In the genomic region with DNA sequence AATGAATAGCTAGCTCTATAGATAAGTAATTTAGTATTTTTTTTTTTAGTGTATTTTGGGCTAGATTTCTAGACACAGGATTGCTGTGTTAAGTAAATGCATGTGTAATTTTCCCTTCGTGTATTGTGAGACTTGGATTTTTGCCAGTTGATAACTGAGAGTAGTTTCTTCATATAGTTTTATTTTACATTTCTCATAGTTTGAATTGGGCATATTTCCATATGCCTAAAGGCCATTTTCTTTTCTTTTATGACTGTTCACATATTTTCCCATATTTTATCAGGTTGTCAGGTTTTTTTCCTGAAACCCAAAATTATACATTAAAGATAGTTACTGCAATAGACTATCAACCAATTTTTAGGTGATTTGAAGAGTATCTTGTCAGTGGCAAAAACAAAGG, we compare ENCODE assay signal across 29 cellular contexts.
"Had no signal": no experiment of that assay in that cellular context is flagged by ENCODE, and none has a peak within 500 bp of the region (broad histone marks: within the 10 kb centered on the region; RNA-seq: fewer than 3 reads in every experiment).

No MANE protein-coding gene starts in this region.

- H3K4me1 Mint-ChIP-seq: nephron; neural progenitor cell; stimulated activated naive CD8-positive, alpha-beta T cell treated with anti-CD3 and anti-CD28 coated beads, Interleukin-15, amount 100 ng/mL, for 72 hours had no signal

- H3K9me3 Mint-ChIP-seq: effector memory CD8-positive, alpha-beta T cell; naive thymus-derived CD4-positive, alpha-beta T cell; nephron; neural progenitor cell; stimulated activated naive CD8-positive, alpha-beta T cell treated with anti-CD3 and anti-CD28 coated beads, Interleukin-15, amount 100 ng/mL, for 72 hours had no signal

- H2AFZ ChIP-seq: neural progenitor cell had no signal

- FAIRE-seq: endometrium, islet of Langerhans had no signal

- H3K4me3 ChIP-seq: esophagus squamous epithelium, heart right ventricle, left lung, neural progenitor cell, prostate gland, right atrium auricular region, smooth muscle cell, suprapubic skin, transverse colon, upper lobe of right lung, uterus had no signal

- H3K4me3 Mint-ChIP-seq: effector memory CD8-positive, alpha-beta T cell; naive thymus-derived CD4-positive, alpha-beta T cell; nephron; neural progenitor cell; stimulated activated naive CD8-positive, alpha-beta T cell treated with anti-CD3 and anti-CD28 coated beads, Interleukin-15, amount 100 ng/mL, for 72 hours had no signal

- H3K4me2 ChIP-seq: neural progenitor cell, smooth muscle cell had no signal

- H3K4me1 ChIP-seq: esophagus squamous epithelium, heart right ventricle, neural progenitor cell, prostate gland, right atrium auricular region, suprapubic skin, transverse colon, upper lobe of right lung, uterus had no signal

- ATAC-seq: effector memory CD8-positive, alpha-beta T cell; heart right ventricle; left cardiac atrium; left lung; naive thymus-derived CD4-positive, alpha-beta T cell; sciatic nerve; stimulated activated naive CD8-positive, alpha-beta T cell treated with anti-CD3 and anti-CD28 coated beads, Interleukin-15, amount 100 ng/mL, for 72 hours; upper lobe of right lung had no signal

- H3K9me3 ChIP-seq: esophagus squamous epithelium, heart right ventricle, left lung, prostate gland, right atrium auricular region, suprapubic skin, transverse colon, upper lobe of right lung, uterus had no signal

- DNase-seq: effector memory CD8-positive, alpha-beta T cell; erythroblast; esophagus squamous epithelium; foreskin melanocyte; glutamatergic neuron; heart right ventricle; hippocampal formation; left cardiac atrium; left lung; midbrain; naive thymus-derived CD4-positive, alpha-beta T cell; stimulated activated CD4-positive, alpha-beta T cell treated with anti-CD3 and anti-CD28 coated beads, Interleukin-12 subunit alpha, Interleukin-12 subunit beta, amount 100 ng/mL, for 4 hours; stimulated activated CD4-positive, alpha-beta T cell treated with anti-CD3 and anti-CD28 coated beads, Interleukin-1b, Interleukin-23, amount 100 ng/mL, for 48 hours; stimulated activated CD4-positive, alpha-beta T cell treated with anti-CD3 and anti-CD28 coated beads, Interleukin-4, amount 100 ng/mL, for 1 hour; stimulated activated CD8-positive, alpha-beta memory T cell treated with anti-CD3 and anti-CD28 coated beads, Interleukin-4, amount 100 ng/mL, for 48 hours; stimulated activated naive CD4-positive, alpha-beta T cell; stimulated activated naive CD8-positive, alpha-beta T cell treated with anti-CD3 and anti-CD28 coated beads, Interleukin-15, amount 100 ng/mL, for 72 hours; transverse colon; upper lobe of right lung; uterus had no signal

- H3K27ac ChIP-seq: esophagus squamous epithelium, heart right ventricle, left lung, neural progenitor cell, prostate gland, right atrium auricular region, suprapubic skin, transverse colon, upper lobe of right lung, uterus had no signal

- H3K27me3 Mint-ChIP-seq: effector memory CD8-positive, alpha-beta T cell; naive thymus-derived CD4-positive, alpha-beta T cell; stimulated activated naive CD8-positive, alpha-beta T cell treated with anti-CD3 and anti-CD28 coated beads, Interleukin-15, amount 100 ng/mL, for 72 hours had no signal

- H3K27me3 ChIP-seq: esophagus squamous epithelium, heart right ventricle, left lung, neural progenitor cell, right atrium auricular region, suprapubic skin, transverse colon, upper lobe of right lung, uterus had no signal

- H3K36me3 ChIP-seq: prostate gland, uterus had no signal

- H3K9ac ChIP-seq: neural progenitor cell had no signal

- H3K27ac Mint-ChIP-seq: nephron; neural progenitor cell; stimulated activated naive CD8-positive, alpha-beta T cell treated with anti-CD3 and anti-CD28 coated beads, Interleukin-15, amount 100 ng/mL, for 72 hours had no signal
